In the genomic region with DNA sequence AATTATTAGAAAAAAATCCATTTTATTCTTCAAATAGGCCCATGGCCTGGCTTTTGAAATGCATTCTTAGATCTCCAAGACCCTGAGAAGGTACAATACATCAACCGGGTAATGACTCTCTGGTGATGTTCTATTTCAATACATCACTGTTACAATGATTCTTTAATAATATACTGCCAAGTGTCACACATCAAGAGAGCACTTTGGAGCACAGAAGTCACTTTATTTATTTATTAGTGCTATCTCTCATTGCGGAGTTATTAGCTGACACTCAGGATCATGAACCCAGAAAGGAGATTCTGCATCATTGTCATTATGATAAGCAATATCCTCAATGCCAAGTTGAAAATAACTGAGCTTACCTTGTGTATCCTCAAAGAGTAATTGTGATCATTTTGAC, we compare ENCODE assay signal across 38 cellular contexts.
"Had no signal": no experiment of that assay in that cellular context is flagged by ENCODE, and none has a peak within 500 bp of the region (broad histone marks: within the 10 kb centered on the region; RNA-seq: fewer than 3 reads in every experiment).

No MANE protein-coding gene starts in this region.

- H3K4me3 Mint-ChIP-seq: activated naive CD4-positive, alpha-beta T cell treated with anti-CD3 and anti-CD28 coated beads for 36 hours; activated naive CD4-positive, alpha-beta T cell treated with anti-CD3 and anti-CD28 coated beads, Interleukin-2, amount 10 ng/mL, durations not matched to agents 7 days and 5 days; activated naive CD4-positive, alpha-beta T cell treated with anti-CD3 and anti-CD28 coated beads, Interleukin-2, amount 50 U/mL, for 24 hours; activated naive CD8-positive, alpha-beta T cell; activated naive CD8-positive, alpha-beta T cell treated with anti-CD3 and anti-CD28 coated beads for 36 hours; activated naive CD8-positive, alpha-beta T cell treated with anti-CD3 and anti-CD28 coated beads, Interleukin-2, amount 10 ng/mL, durations not matched to agents 7 days and 5 days; activated naive CD8-positive, alpha-beta T cell treated with anti-CD3 and anti-CD28 coated beads, Interleukin-2, amount 50 U/mL, for 24 hours; activated T-cell treated with anti-CD3 and anti-CD28 coated beads, Interleukin-2, amount 50 U/mL, for 24 hours; activated T-cell treated with anti-CD3 and anti-CD28 coated beads, Interleukin-2, amount 50 U/mL, for 4 hours; activated T-cell treated with anti-CD3 and anti-CD28 coated beads, Interleukin-2, amount 50 U/mL, for 72 hours; activated T-helper 1 cell treated with anti-CD3 and anti-CD28 coated beads, Interleukin-12 subunit alpha, Interleukin-12 subunit beta, Interleukin-2, Interleukin-4 antibody, amounts not matched to agents 30 ng/mL and 10 ng/mL and 1 ng/mL, durations not matched to agents 14 hours and 24 hours and 36 hours; activated T-helper 17 cell treated with anti-CD3 and anti-CD28 coated beads, Interleukin-2, amount 50 U/mL, for 72 hours; brain; central memory CD8-positive, alpha-beta T cell had no signal

- H3K27me3 ChIP-seq: adrenal gland, ascending aorta, body of pancreas, brain microvascular endothelial cell, breast epithelium, cardiac muscle cell had no signal

- DNase-seq: activated effector memory CD4-positive, alpha-beta T cell treated with anti-CD3 and anti-CD28 coated beads, Interleukin-2, amount 50 U/mL, for 16 hours; activated effector memory CD4-positive, alpha-beta T cell treated with Interleukin-2 at 50 U/mL for 16 hours; activated gamma-delta T cell; activated gamma-delta T cell treated with Interleukin-2 at 50 U/mL for 16 hours; activated naive CD4-positive, alpha-beta T cell; activated naive CD4-positive, alpha-beta T cell treated with anti-CD3 and anti-CD28 coated beads for 36 hours; activated naive CD4-positive, alpha-beta T cell treated with anti-CD3 and anti-CD28 coated beads, Interleukin-2, amount 10 ng/mL, durations not matched to agents 7 days and 5 days; activated naive CD4-positive, alpha-beta T cell treated with anti-CD3 and anti-CD28 coated beads, Interleukin-2, amount 50 U/mL, for 16 hours; activated naive CD4-positive, alpha-beta T cell treated with Interleukin-2 at 50 U/mL for 16 hours; activated naive CD8-positive, alpha-beta T cell treated with anti-CD3 and anti-CD28 coated beads for 36 hours; activated naive CD8-positive, alpha-beta T cell treated with anti-CD3 and anti-CD28 coated beads, Interleukin-2, amount 10 ng/mL, durations not matched to agents 7 days and 5 days; activated naive CD8-positive, alpha-beta T cell treated with anti-CD3 and anti-CD28 coated beads, Interleukin-2, amount 50 U/mL, for 24 hours; activated T-cell treated with anti-CD3 and anti-CD28 coated beads, Interleukin-2, amount 50 U/mL, for 1 hour; activated T-cell treated with anti-CD3 and anti-CD28 coated beads, Interleukin-2, amount 50 U/mL, for 24 hours; activated T-cell treated with anti-CD3 and anti-CD28 coated beads, Interleukin-2, amount 50 U/mL, for 4 hours; activated T-cell treated with anti-CD3 and anti-CD28 coated beads, Interleukin-2, amount 50 U/mL, for 48 hours; activated T-cell treated with anti-CD3 and anti-CD28 coated beads, Interleukin-2, amount 50 U/mL, for 72 hours; adrenal gland; amniotic stem cell; amygdala; anterior cingulate cortex; aorta; body of pancreas; brain microvascular endothelial cell; caudate nucleus; central memory CD4-positive, alpha-beta T cell; cerebellar nuclear complex had no signal

- H3K36me3 Mint-ChIP-seq: activated naive CD4-positive, alpha-beta T cell treated with anti-CD3 and anti-CD28 coated beads, Interleukin-2, amount 10 ng/mL, durations not matched to agents 7 days and 5 days; activated naive CD4-positive, alpha-beta T cell treated with anti-CD3 and anti-CD28 coated beads, Interleukin-2, amount 50 U/mL, for 24 hours; activated naive CD4-positive, alpha-beta T cell treated with anti-CD3 and anti-CD28 coated beads, Interleukin-2, amount 50 U/mL, for 72 hours; activated naive CD8-positive, alpha-beta T cell; activated naive CD8-positive, alpha-beta T cell treated with anti-CD3 and anti-CD28 coated beads for 36 hours; activated naive CD8-positive, alpha-beta T cell treated with anti-CD3 and anti-CD28 coated beads, Interleukin-2, amount 10 ng/mL, durations not matched to agents 7 days and 5 days; brain had no signal

- H3K27ac Mint-ChIP-seq: activated naive CD4-positive, alpha-beta T cell treated with anti-CD3 and anti-CD28 coated beads for 36 hours; activated naive CD4-positive, alpha-beta T cell treated with anti-CD3 and anti-CD28 coated beads, Interleukin-2, amount 10 ng/mL, durations not matched to agents 7 days and 5 days; activated naive CD4-positive, alpha-beta T cell treated with anti-CD3 and anti-CD28 coated beads, Interleukin-2, amount 50 U/mL, for 24 hours; activated naive CD4-positive, alpha-beta T cell treated with anti-CD3 and anti-CD28 coated beads, Interleukin-2, amount 50 U/mL, for 72 hours; activated naive CD8-positive, alpha-beta T cell; activated naive CD8-positive, alpha-beta T cell treated with anti-CD3 and anti-CD28 coated beads for 36 hours; activated naive CD8-positive, alpha-beta T cell treated with anti-CD3 and anti-CD28 coated beads, Interleukin-2, amount 10 ng/mL, durations not matched to agents 7 days and 5 days; activated naive CD8-positive, alpha-beta T cell treated with anti-CD3 and anti-CD28 coated beads, Interleukin-2, amount 50 U/mL, for 24 hours; activated T-cell treated with anti-CD3 and anti-CD28 coated beads, Interleukin-2, amount 50 U/mL, for 24 hours; activated T-cell treated with anti-CD3 and anti-CD28 coated beads, Interleukin-2, amount 50 U/mL, for 72 hours; activated T-helper 1 cell treated with anti-CD3 and anti-CD28 coated beads, Interleukin-12 subunit alpha, Interleukin-12 subunit beta, Interleukin-2, Interleukin-4 antibody, amounts not matched to agents 30 ng/mL and 10 ng/mL and 1 ng/mL, durations not matched to agents 14 hours and 24 hours and 36 hours; activated T-helper 17 cell treated with anti-CD3 and anti-CD28 coated beads, Interleukin-2, amount 50 U/mL, for 72 hours; activated T-helper 2 cell treated with anti-CD3 and anti-CD28 coated beads, Interferon-gamma antibody, Interleukin-2, Interleukin-4, amounts not matched to agents 10 μg/mL and 5 μg/mL and 100 μg/mL, durations not matched to agents 14 hours and 24 hours and 36 hours; brain had no signal

- H3K9me3 ChIP-seq: adrenal gland, ascending aorta, body of pancreas had no signal

- H3K27ac ChIP-seq: adrenal gland, ascending aorta, body of pancreas, brain microvascular endothelial cell, breast epithelium, cardiac muscle cell had no signal

- ATAC-seq: activated naive CD4-positive, alpha-beta T cell treated with anti-CD3 and anti-CD28 coated beads, Interleukin-2, amount 50 U/mL, for 72 hours; activated naive CD8-positive, alpha-beta T cell treated with anti-CD3 and anti-CD28 coated beads, Interleukin-2, amount 50 U/mL, for 24 hours; activated T-cell treated with anti-CD3 and anti-CD28 coated beads, Interleukin-2, amount 50 U/mL, for 4 hours; activated T-cell treated with anti-CD3 and anti-CD28 coated beads, Interleukin-2, amount 50 U/mL, for 72 hours; activated T-helper 17 cell treated with anti-CD3 and anti-CD28 coated beads, Interleukin-2, amount 50 U/mL, for 72 hours; body of pancreas had no signal

- H3K4me1 Mint-ChIP-seq: activated naive CD4-positive, alpha-beta T cell treated with anti-CD3 and anti-CD28 coated beads, Interleukin-2, amount 10 ng/mL, durations not matched to agents 7 days and 5 days; activated naive CD4-positive, alpha-beta T cell treated with anti-CD3 and anti-CD28 coated beads, Interleukin-2, amount 50 U/mL, for 24 hours; activated naive CD8-positive, alpha-beta T cell treated with anti-CD3 and anti-CD28 coated beads for 36 hours; activated naive CD8-positive, alpha-beta T cell treated with anti-CD3 and anti-CD28 coated beads, Interleukin-2, amount 10 ng/mL, durations not matched to agents 7 days and 5 days; activated naive CD8-positive, alpha-beta T cell treated with anti-CD3 and anti-CD28 coated beads, Interleukin-2, amount 50 U/mL, for 24 hours; activated T-helper 17 cell treated with anti-CD3 and anti-CD28 coated beads, Interleukin-2, amount 50 U/mL, for 72 hours; brain; central memory CD8-positive, alpha-beta T cell had no signal

- H3K36me3 ChIP-seq: adrenal gland, ascending aorta, brain microvascular endothelial cell, breast epithelium, cardiac muscle cell had no signal

- H3K27me3 Mint-ChIP-seq: activated naive CD4-positive, alpha-beta T cell treated with anti-CD3 and anti-CD28 coated beads, Interleukin-2, amount 10 ng/mL, durations not matched to agents 7 days and 5 days; activated naive CD4-positive, alpha-beta T cell treated with anti-CD3 and anti-CD28 coated beads, Interleukin-2, amount 50 U/mL, for 24 hours; activated naive CD8-positive, alpha-beta T cell; activated naive CD8-positive, alpha-beta T cell treated with anti-CD3 and anti-CD28 coated beads for 36 hours; activated naive CD8-positive, alpha-beta T cell treated with anti-CD3 and anti-CD28 coated beads, Interleukin-2, amount 10 ng/mL, durations not matched to agents 7 days and 5 days; activated naive CD8-positive, alpha-beta T cell treated with anti-CD3 and anti-CD28 coated beads, Interleukin-2, amount 50 U/mL, for 24 hours; activated T-cell treated with anti-CD3 and anti-CD28 coated beads, Interleukin-2, amount 50 U/mL, for 24 hours; activated T-helper 17 cell treated with anti-CD3 and anti-CD28 coated beads, Interleukin-2, amount 50 U/mL, for 72 hours; central memory CD8-positive, alpha-beta T cell had no signal

- H3K4me1 ChIP-seq: adrenal gland, ascending aorta, body of pancreas, breast epithelium had no signal

- H3K4me3 ChIP-seq: adrenal gland, ascending aorta, body of pancreas, breast epithelium, cardiac muscle cell had no signal
